Comparison of ENCODE assay signal across 1 cellular context in genomic region chr7:36153571-36154097, GRCh38.
TF ChIP-seq lines count a peak whose summit lies in the region.

No MANE protein-coding gene starts in this region.

TF ChIP-seq in K562, 482 proteins besides CTCF, POLR2A, EP300 and RAD21 (continued from another document):
- TF ChIP-seq RREB1 (CRISPR knock-in tag; IDR thresholded peaks at IDR 0.05) (no peak), NR2C2 (CRISPR knock-in tag; IDR thresholded peaks at IDR 0.05) (no peak), NR2C2 (tag; IDR thresholded peaks at IDR 0.05) (peak; percentile 42), CREB1 (IDR thresholded peaks at IDR 0.05) (no peak), CREB1 (CRISPR knock-in tag; IDR thresholded peaks at IDR 0.05) (no peak), GTF3C2 (IDR thresholded peaks at IDR 0.05; ENCODE audit: borderline replicate concordance, extremely low read depth, insufficient read length) (no peak), STAG1 (CRISPR knock-in tag; IDR thresholded peaks at IDR 0.05; ENCODE audit: borderline replicate concordance) (no peak), GTF2F1 (IDR thresholded peaks at IDR 0.05; ENCODE audit: low read depth, low read length) (no peak)
